In the genomic region with DNA sequence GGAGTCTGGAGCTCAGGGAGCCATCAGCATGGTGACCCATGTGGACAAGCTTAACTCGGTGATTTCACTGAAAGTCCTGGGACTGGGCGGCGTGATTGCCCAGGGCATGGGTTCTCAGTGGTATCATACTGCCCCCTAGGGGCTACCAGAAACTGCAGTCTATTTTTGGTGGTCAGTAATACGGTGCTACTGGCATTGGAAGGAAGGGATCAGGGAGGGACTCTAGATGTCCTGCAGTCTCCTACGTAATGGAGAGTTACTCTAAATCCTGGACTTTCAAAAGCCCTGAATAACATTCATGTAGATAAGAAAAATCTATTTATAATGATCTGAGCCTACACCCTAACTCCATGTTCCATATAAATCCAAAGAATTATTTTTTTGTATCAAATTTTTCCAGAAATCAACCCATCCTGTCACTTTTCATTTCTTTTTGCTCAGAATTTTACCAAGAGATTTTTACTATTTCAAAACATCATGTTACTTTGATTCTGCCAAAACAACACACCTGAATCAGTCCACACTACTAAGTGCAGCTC, we compare ENCODE assay signal across 8 cellular contexts. TPM values are rescaled to one million over a fixed set of nuclear protein-coding genes. Genes with fewer than 3 reads are reported as not detected.
DNase-seq lines count a peak whose midpoint lies in the region; ATAC-seq and TF ChIP-seq lines count a peak whose summit lies in the region.

No MANE protein-coding gene starts in this region.

- H3K4me3 ChIP-seq in epithelial cell of proximal tubule (ENCODE audit: low read depth, low read length) (no peak overlapping the region), transverse colon (no peak overlapping the region)

- no peaks in the 10 kb centered on the region for H3K9me3 ChIP-seq in transverse colon

- 0 to 14% methylated on average over 1 to 5 of the region's 5 CpGs for WGBS in transverse colon (ENCODE audit: low coverage in 1 of 2), 2 donors

- in situ Hi-C loops in transverse colon (cut with MboI; ENCODE audit: low pct_ligation_motif_present in 1 of 4, low pct_unique_long_range_greater_than_20kb in 1 of 4, low sequenced_read_pairs in 3 of 4) = loop anchor here in 3 of 4 donors (10.0 to 25.0 kb wide), 2 partner anchors 435 to 452 kb away; no protein-coding TSS in a partner anchor

- H3K27me3 ChIP-seq in transverse colon = no peaks in the 10 kb centered on the region

- intact Hi-C loops in transverse colon (cut with DNase I; ENCODE audit: low total_unique reads) = loop anchor here (5.0 kb wide), 1 partner anchor 442 kb away; no protein-coding TSS in a partner anchor

- peaks cover 0 to 6% (median 2%) of the 10 kb centered on the region in 4 donors for H3K36me3 ChIP-seq in transverse colon

- no peak for TF ChIP-seq POLR2A in transverse colon (IDR thresholded peaks at IDR 0.05)

- DNase-seq in DMS153 treated with DMSO at 0.1 percent for 48 hours (lab: John Stamatoyannopoulos, UW; ENCODE audit: unreplicated experiment) (peak; percentile 93), NCI-H526 (lab: John Stamatoyannopoulos, UW) (peak; percentile 39 to 86), epithelial cell of proximal tubule (ENCODE audit: low read depth) (peak; percentile 12), mucosa of gallbladder (ENCODE audit: low spot score) (peak; percentile 67), transverse colon (peak; percentile 76)
- DNase-seq in activated CD4-positive, alpha-beta T cell treated with anti-CD3 and anti-CD28 coated beads, Interleukin-2, amount 50 U/mL, for 24 hours (ENCODE audit: low read depth in 1 of 2, low spot score in 1 of 2) = peak; percentile 9 to 19

- ATAC-seq in HG02798 (IDR thresholded peaks at IDR 0.05; ENCODE audit: poor library complexity, unreplicated experiment) = peak; percentile 62
- no peak for ATAC-seq in GM21576 (IDR thresholded peaks at IDR 0.05; ENCODE audit: unreplicated experiment)

- peaks cover 0 to 4% (median 0%) of the 10 kb centered on the region in 4 donors for H3K4me1 ChIP-seq in transverse colon

- H3K27ac ChIP-seq in transverse colon = no peak overlapping the region

- TF ChIP-seq EP300 in transverse colon (IDR thresholded peaks at IDR 0.05; ENCODE audit: low read depth) = no peak

- TF ChIP-seq CTCF in epithelial cell of proximal tubule (conservative IDR thresholded peaks at IDR 0.05; ENCODE audit: low read depth, low read length) (peak; percentile 95), transverse colon (IDR thresholded peaks at IDR 0.05) (peak; percentile 87 to 95 (median 91))

RNA-seq across cellular contexts. Expression of a gene that starts 37.3 kb away (rescaled TPM):
- total RNA-seq in epithelial cell of proximal tubule = 141 and 169 TPM in 2 replicates
- total RNA-seq in mucosa of gallbladder = 211 TPM
- 100 to 1,000 TPM in 3 of 4 donors, 10 to 100 TPM in 1; 79.1 to 193 (median 142) TPM for total RNA-seq in transverse colon

RNA-seq across cellular contexts. Expression of a gene that starts 47.9 kb away (rescaled TPM):
- total RNA-seq in epithelial cell of proximal tubule (not detected in 2 replicates), mucosa of gallbladder (4.1 TPM), transverse colon (10 to 100 TPM in 2 of 4 donors, not detected in 2; 11.0 to 12.3 TPM)

Comparison
In these comparisons a context has a peak if more than half of its experiments do, and no peak if none do; other contexts are left out.
1. DNase-seq: peak in every context shown above with its lines; median percentile 93 in DMS153 treated with DMSO at 0.1 percent for 48 hours; 76 in transverse colon; 67 in mucosa of gallbladder; 62 in NCI-H526; 14 in activated CD4-positive, alpha-beta T cell treated with anti-CD3 and anti-CD28 coated beads, Interleukin-2, amount 50 U/mL, for 24 hours; 12 in epithelial cell of proximal tubule.